In genomic region chr1:218304281-218305039, GRCh38 we compare ENCODE assay signal across 9 cellular contexts. TPM values are rescaled to one million over a fixed set of nuclear protein-coding genes. Genes with fewer than 3 reads are reported as not detected.
DNase-seq lines count a peak whose midpoint lies in the region; ATAC-seq and TF ChIP-seq lines count a peak whose summit lies in the region.
"Had no signal": no experiment of that assay in that cellular context is flagged by ENCODE, and none has a peak within 500 bp of the region (broad histone marks: within the 10 kb centered on the region; RNA-seq: fewer than 3 reads in every experiment).

No MANE protein-coding gene starts in this region.

- H3K36me3 ChIP-seq in PC-3 (ENCODE audit: low read depth, low read length) = peaks cover 68% of the 10 kb centered on the region

- H3K9me3 ChIP-seq in PC-3 (ENCODE audit: low read length) = no peaks in the 10 kb centered on the region

- no peak overlapping the region for H2AFZ ChIP-seq in PC-3 (ENCODE audit: low read length)

- peaks cover 7% of the 10 kb centered on the region; the same call in 1 of the 2 replicates for H4K20me1 ChIP-seq in PC-3 (ENCODE audit: low read length)

- no peak overlapping the region for H3K4me3 ChIP-seq in PC-3 (ENCODE audit: low read length)
- H3K4me3 ChIP-seq: SK-N-MC had no signal

- no peak overlapping the region for H3K4me2 ChIP-seq in PC-3 (ENCODE audit: low read length)

- H3K27ac ChIP-seq in PC-3 (ENCODE audit: low read length) = no peak overlapping the region
- H3K27ac ChIP-seq: SK-N-MC had no signal

- H3K9me2 ChIP-seq in PC-3 (replicated peaks; ENCODE audit: low read length) = no peaks in the 10 kb centered on the region

- POLR2A ChIA-PET in PC-3 (lab: Charles Lee; ENCODE audit: unreplicated experiment) = no interaction called here

- CTCF ChIA-PET in PC-3 (lab: Charles Lee) = no interaction called here

- H3K27me3 ChIP-seq in PC-3 (ENCODE audit: low read length) = no peaks in the 10 kb centered on the region

- 0 out of 2 replicates have a peak, but pooled peaks cover 4% of the 10 kb centered on the region for H3K4me1 ChIP-seq in PC-3 (ENCODE audit: insufficient read depth, low read length)

- intact Hi-C loops in PC-3 (cut with micrococcal nuclease) = no loop called here

- BruUV-seq in PC-3 (replicated peaks; lab: Mats Ljungman, UMichigan) = no TSS peak

- H3F3A ChIP-seq in PC-3 (ENCODE audit: low read length, unreplicated experiment) = no peaks in the 10 kb centered on the region

- peak; percentile 54 for DNase-seq in iris pigment epithelial cell (ENCODE audit: low read depth)
- DNase-seq in DMS53 (lab: John Stamatoyannopoulos, UW) = no peak
- no peak for DNase-seq in NCI-H226
- DNase-seq in PC-3 = no peak
- no peak for DNase-seq in dermis blood vessel endothelial cell

- peak; percentile 74 for ATAC-seq in GM19395 (IDR thresholded peaks at IDR 0.05; ENCODE audit: unreplicated experiment)
- peak; percentile 73 for ATAC-seq in HG03571 (IDR thresholded peaks at IDR 0.05; ENCODE audit: unreplicated experiment)
- peak; percentile 78 for ATAC-seq in SK-N-SH treated with all-trans-retinoic acid at 6 μM for 48 hours
- no peak for ATAC-seq in PC-3

- peaks cover 53% of the 10 kb centered on the region for H3K79me2 ChIP-seq in PC-3 (ENCODE audit: low read length)

- no peak overlapping the region for H3K9ac ChIP-seq in PC-3 (ENCODE audit: low read length)

- no peak for TF ChIP-seq CTCF in PC-3 (conservative IDR thresholded peaks at IDR 0.05; ENCODE audit: low read depth, low read length)

TF ChIP-seq in SK-N-SH treated with all-trans-retinoic acid at 6 μM for 48 hours, 23 proteins besides CTCF, POLR2A, EP300 and RAD21:
- TF ChIP-seq POU6F1 (CRISPR knock-in tag; IDR thresholded peaks at IDR 0.05; ENCODE audit: borderline replicate concordance, low read depth) = no peak

RNA-seq across cellular contexts. Expression of gene RRP15, which starts 19.4 kb away (rescaled TPM):
- total RNA-seq in PC-3 (2014; rRNA removed) = 25.6 and 39.3 TPM in 2 replicates
- total RNA-seq in dermis blood vessel endothelial cell = 7.4 and 7.8 TPM in 2 replicates

RNA-seq across cellular contexts. Expression of gene TGFB2, which starts 40.7 kb away (rescaled TPM):
- total RNA-seq in PC-3 (2014; rRNA removed) (38.7 and 50.3 TPM in 2 replicates), dermis blood vessel endothelial cell (36.2 and 38.6 TPM in 2 replicates)
